1 cellular context compared by ENCODE assay signal in the genomic region with DNA sequence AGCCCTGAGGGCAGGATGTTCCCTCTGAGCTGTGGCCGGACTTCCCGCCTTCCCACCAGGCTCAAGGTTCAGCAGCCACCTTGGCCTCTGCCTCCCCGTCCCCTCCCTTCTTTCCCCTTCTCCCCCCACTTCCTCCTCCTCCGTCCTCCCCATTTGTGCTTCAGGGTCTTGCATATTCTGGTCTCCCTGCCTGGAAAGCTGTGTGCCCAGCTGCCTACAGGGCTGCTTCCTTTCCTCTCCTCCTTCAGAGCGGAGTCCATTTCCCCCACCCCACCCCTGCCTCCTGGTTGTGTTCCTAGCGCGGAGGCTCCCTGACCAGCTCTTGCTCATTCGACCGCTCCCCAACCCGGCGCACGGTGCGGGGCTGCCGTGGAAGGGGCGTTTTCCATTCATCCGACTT.
TF ChIP-seq lines count a peak whose summit lies in the region.

No MANE protein-coding gene starts in this region.

TF ChIP-seq in SK-N-SH, 30 proteins besides CTCF, POLR2A, EP300 and RAD21 (continued from another document):
- TF ChIP-seq, protein P1, sequence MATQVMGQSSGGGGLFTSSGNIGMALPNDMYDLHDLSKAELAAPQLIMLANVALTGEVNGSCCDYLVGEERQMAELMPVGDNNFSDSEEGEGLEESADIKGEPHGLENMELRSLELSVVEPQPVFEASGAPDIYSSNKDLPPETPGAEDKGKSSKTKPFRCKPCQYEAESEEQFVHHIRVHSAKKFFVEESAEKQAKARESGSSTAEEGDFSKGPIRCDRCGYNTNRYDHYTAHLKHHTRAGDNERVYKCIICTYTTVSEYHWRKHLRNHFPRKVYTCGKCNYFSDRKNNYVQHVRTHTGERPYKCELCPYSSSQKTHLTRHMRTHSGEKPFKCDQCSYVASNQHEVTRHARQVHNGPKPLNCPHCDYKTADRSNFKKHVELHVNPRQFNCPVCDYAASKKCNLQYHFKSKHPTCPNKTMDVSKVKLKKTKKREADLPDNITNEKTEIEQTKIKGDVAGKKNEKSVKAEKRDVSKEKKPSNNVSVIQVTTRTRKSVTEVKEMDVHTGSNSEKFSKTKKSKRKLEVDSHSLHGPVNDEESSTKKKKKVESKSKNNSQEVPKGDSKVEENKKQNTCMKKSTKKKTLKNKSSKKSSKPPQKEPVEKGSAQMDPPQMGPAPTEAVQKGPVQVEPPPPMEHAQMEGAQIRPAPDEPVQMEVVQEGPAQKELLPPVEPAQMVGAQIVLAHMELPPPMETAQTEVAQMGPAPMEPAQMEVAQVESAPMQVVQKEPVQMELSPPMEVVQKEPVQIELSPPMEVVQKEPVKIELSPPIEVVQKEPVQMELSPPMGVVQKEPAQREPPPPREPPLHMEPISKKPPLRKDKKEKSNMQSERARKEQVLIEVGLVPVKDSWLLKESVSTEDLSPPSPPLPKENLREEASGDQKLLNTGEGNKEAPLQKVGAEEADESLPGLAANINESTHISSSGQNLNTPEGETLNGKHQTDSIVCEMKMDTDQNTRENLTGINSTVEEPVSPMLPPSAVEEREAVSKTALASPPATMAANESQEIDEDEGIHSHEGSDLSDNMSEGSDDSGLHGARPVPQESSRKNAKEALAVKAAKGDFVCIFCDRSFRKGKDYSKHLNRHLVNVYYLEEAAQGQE (IDR thresholded peaks at IDR 0.05; ENCODE audit: low read depth, low read length), result no peak
- TF ChIP-seq, protein P2, sequence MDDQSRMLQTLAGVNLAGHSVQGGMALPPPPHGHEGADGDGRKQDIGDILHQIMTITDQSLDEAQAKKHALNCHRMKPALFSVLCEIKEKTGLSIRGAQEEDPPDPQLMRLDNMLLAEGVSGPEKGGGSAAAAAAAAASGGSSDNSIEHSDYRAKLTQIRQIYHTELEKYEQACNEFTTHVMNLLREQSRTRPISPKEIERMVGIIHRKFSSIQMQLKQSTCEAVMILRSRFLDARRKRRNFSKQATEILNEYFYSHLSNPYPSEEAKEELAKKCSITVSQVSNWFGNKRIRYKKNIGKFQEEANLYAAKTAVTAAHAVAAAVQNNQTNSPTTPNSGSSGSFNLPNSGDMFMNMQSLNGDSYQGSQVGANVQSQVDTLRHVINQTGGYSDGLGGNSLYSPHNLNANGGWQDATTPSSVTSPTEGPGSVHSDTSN (IDR thresholded peaks at IDR 0.05), result no peak
- TF ChIP-seq TEAD4 (IDR thresholded peaks at IDR 0.05; ENCODE audit: borderline replicate concordance, insufficient read depth) (no peak), ELF1 (IDR thresholded peaks at IDR 0.05) (no peak), RFX5 (IDR thresholded peaks at IDR 0.05; ENCODE audit: low read length) (no peak)
- TF ChIP-seq, protein P3, sequence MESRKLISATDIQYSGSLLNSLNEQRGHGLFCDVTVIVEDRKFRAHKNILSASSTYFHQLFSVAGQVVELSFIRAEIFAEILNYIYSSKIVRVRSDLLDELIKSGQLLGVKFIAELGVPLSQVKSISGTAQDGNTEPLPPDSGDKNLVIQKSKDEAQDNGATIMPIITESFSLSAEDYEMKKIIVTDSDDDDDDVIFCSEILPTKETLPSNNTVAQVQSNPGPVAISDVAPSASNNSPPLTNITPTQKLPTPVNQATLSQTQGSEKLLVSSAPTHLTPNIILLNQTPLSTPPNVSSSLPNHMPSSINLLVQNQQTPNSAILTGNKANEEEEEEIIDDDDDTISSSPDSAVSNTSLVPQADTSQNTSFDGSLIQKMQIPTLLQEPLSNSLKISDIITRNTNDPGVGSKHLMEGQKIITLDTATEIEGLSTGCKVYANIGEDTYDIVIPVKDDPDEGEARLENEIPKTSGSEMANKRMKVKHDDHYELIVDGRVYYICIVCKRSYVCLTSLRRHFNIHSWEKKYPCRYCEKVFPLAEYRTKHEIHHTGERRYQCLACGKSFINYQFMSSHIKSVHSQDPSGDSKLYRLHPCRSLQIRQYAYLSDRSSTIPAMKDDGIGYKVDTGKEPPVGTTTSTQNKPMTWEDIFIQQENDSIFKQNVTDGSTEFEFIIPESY (IDR thresholded peaks at IDR 0.05; ENCODE audit: borderline replicate concordance, low read depth), result no peak
- TF ChIP-seq, protein P4, sequence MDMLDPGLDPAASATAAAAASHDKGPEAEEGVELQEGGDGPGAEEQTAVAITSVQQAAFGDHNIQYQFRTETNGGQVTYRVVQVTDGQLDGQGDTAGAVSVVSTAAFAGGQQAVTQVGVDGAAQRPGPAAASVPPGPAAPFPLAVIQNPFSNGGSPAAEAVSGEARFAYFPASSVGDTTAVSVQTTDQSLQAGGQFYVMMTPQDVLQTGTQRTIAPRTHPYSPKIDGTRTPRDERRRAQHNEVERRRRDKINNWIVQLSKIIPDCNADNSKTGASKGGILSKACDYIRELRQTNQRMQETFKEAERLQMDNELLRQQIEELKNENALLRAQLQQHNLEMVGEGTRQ (IDR thresholded peaks at IDR 0.05; ENCODE audit: borderline replicate concordance, low read depth, low read length), result no peak
